Comparison of ENCODE assay signal across 1 cellular context in the genomic region with DNA sequence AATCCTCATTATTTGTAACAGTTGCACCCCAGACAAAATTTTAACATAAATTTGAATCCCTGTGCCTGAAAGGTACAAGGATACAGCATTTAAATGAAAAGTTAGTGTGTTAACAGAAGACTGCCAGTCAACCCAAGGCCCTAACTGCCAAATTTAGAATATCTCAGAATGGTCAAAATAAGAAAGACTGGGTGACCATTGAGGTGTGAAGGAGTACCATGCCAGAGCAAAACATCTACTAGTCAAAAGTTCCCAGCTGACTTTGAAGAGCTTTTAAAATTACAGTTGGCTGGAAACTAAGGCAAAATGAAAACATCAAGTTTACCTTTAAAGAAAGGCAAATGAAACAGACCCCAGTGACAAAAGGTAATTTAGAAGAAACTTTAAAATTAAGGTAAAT.
TF ChIP-seq lines count a peak whose summit lies in the region.

No MANE protein-coding gene starts in this region.

TF ChIP-seq in WTC11, 78 proteins besides CTCF, POLR2A, EP300 and RAD21 (continued from another document):
- TF ChIP-seq, protein P1, sequence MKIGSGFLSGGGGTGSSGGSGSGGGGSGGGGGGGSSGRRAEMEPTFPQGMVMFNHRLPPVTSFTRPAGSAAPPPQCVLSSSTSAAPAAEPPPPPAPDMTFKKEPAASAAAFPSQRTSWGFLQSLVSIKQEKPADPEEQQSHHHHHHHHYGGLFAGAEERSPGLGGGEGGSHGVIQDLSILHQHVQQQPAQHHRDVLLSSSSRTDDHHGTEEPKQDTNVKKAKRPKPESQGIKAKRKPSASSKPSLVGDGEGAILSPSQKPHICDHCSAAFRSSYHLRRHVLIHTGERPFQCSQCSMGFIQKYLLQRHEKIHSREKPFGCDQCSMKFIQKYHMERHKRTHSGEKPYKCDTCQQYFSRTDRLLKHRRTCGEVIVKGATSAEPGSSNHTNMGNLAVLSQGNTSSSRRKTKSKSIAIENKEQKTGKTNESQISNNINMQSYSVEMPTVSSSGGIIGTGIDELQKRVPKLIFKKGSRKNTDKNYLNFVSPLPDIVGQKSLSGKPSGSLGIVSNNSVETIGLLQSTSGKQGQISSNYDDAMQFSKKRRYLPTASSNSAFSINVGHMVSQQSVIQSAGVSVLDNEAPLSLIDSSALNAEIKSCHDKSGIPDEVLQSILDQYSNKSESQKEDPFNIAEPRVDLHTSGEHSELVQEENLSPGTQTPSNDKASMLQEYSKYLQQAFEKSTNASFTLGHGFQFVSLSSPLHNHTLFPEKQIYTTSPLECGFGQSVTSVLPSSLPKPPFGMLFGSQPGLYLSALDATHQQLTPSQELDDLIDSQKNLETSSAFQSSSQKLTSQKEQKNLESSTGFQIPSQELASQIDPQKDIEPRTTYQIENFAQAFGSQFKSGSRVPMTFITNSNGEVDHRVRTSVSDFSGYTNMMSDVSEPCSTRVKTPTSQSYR (CRISPR knock-in tag; IDR thresholded peaks at IDR 0.05) = no peak
- no peak for TF ChIP-seq CBFB (CRISPR knock-in tag; IDR thresholded peaks at IDR 0.05; ENCODE audit: low read depth)
- TF ChIP-seq, protein P2, sequence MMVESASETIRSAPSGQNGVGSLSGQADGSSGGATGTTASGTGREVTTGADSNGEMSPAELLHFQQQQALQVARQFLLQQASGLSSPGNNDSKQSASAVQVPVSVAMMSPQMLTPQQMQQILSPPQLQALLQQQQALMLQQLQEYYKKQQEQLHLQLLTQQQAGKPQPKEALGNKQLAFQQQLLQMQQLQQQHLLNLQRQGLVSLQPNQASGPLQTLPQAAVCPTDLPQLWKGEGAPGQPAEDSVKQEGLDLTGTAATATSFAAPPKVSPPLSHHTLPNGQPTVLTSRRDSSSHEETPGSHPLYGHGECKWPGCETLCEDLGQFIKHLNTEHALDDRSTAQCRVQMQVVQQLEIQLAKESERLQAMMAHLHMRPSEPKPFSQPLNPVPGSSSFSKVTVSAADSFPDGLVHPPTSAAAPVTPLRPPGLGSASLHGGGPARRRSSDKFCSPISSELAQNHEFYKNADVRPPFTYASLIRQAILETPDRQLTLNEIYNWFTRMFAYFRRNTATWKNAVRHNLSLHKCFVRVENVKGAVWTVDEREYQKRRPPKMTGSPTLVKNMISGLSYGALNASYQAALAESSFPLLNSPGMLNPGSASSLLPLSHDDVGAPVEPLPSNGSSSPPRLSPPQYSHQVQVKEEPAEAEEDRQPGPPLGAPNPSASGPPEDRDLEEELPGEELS (CRISPR knock-in tag; IDR thresholded peaks at IDR 0.05) = no peak
- TF ChIP-seq TEAD1 (CRISPR knock-in tag; IDR thresholded peaks at IDR 0.05) = no peak
- TF ChIP-seq, protein P3, sequence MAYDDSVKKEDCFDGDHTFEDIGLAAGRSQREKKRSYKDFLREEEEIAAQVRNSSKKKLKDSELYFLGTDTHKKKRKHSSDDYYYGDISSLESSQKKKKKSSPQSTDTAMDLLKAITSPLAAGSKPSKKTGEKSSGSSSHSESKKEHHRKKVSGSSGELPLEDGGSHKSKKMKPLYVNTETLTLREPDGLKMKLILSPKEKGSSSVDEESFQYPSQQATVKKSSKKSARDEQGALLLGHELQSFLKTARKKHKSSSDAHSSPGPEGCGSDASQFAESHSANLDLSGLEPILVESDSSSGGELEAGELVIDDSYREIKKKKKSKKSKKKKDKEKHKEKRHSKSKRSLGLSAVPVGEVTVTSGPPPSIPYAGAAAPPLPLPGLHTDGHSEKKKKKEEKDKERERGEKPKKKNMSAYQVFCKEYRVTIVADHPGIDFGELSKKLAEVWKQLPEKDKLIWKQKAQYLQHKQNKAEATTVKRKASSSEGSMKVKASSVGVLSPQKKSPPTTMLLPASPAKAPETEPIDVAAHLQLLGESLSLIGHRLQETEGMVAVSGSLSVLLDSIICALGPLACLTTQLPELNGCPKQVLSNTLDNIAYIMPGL (CRISPR knock-in tag; IDR thresholded peaks at IDR 0.05) = no peak
- no peak for TF ChIP-seq GTF2I (CRISPR knock-in tag; conservative IDR thresholded peaks at IDR 0.05)
- TF ChIP-seq IRF2 (CRISPR knock-in tag; IDR thresholded peaks at IDR 0.05; ENCODE audit: borderline replicate concordance, low read depth) = no peak
- TF ChIP-seq JAZF1 (CRISPR knock-in tag; IDR thresholded peaks at IDR 0.05) = no peak
- TF ChIP-seq KAT7 (CRISPR knock-in tag; IDR thresholded peaks at IDR 0.05; ENCODE audit: borderline replicate concordance) = no peak
- TF ChIP-seq NR3C1 (CRISPR knock-in tag; conservative IDR thresholded peaks at IDR 0.05; ENCODE audit: low read depth) = no peak
TF ChIP-seq in WTC11: peak in this region for 0.
